Comparison of ENCODE assay signal across 1 cellular context in genomic region chr11:125592305-125593112, GRCh38.
A peak's percentile ranks its signal among the peaks of the same experiment; 100 is the strongest.
TF ChIP-seq lines count a peak whose summit lies in the region.

Gene STT3A (plus strand): TSS chr11:125592852. CDS start chr11:125595916, 3,064 bp downstream.

TF ChIP-seq in HepG2, 621 proteins besides CTCF, POLR2A, EP300 and RAD21 (continued from another document and continues in another):
- no peak for TF ChIP-seq PRDM15 (CRISPR knock-in tag; IDR thresholded peaks at IDR 0.05)
- TF ChIP-seq NR1H2 (CRISPR knock-in tag; IDR thresholded peaks at IDR 0.05; ENCODE audit: borderline replicate concordance, low read depth), result no peak
- TF ChIP-seq KIAA2018 (CRISPR knock-in tag; IDR thresholded peaks at IDR 0.05; ENCODE audit: borderline replicate concordance), result no peak
- peak; percentile 95 for TF ChIP-seq SOX13 (IDR thresholded peaks at IDR 0.05)
- TF ChIP-seq SOX13 (CRISPR knock-in tag; conservative IDR thresholded peaks at IDR 0.05 in 1 of 2, IDR thresholded peaks at IDR 0.05 in 1 of 2), result peak in 1 of 2 experiments; percentile 19; a peak in 1 of 4 replicates
- peak; percentile 87 for TF ChIP-seq GABPB1 (CRISPR knock-in tag; IDR thresholded peaks at IDR 0.05)
- TF ChIP-seq HDAC2 (CRISPR knock-in tag; IDR thresholded peaks at IDR 0.05), result no peak
- TF ChIP-seq ZNF781 (CRISPR knock-in tag; IDR thresholded peaks at IDR 0.05; ENCODE audit: borderline replicate concordance, not compliant biosample characterization), result peak; percentile 47
- 0 out of 2 replicates have a peak, but pooled peaks have one; percentile 15 for TF ChIP-seq ZMYM2 (CRISPR knock-in tag; IDR thresholded peaks at IDR 0.05)
- TF ChIP-seq ZNF724P (CRISPR knock-in tag; IDR thresholded peaks at IDR 0.05; ENCODE audit: borderline replicate concordance), result no peak
- TF ChIP-seq TRIM22 (IDR thresholded peaks at IDR 0.05), result no peak
- no peak for TF ChIP-seq ZNF101 (CRISPR knock-in tag; IDR thresholded peaks at IDR 0.05; ENCODE audit: borderline replicate concordance, low read depth)
- TF ChIP-seq ZNF652 (CRISPR knock-in tag; IDR thresholded peaks at IDR 0.05; ENCODE audit: borderline replicate concordance, low read depth), result no peak
- TF ChIP-seq ZNF549 (CRISPR knock-in tag; IDR thresholded peaks at IDR 0.05), result no peak
- TF ChIP-seq ZNF337 (CRISPR knock-in tag; IDR thresholded peaks at IDR 0.05; ENCODE audit: borderline replicate concordance, low read depth), result no peak
- TF ChIP-seq ZNF770 (CRISPR knock-in tag; IDR thresholded peaks at IDR 0.05), result peak; percentile 36
- TF ChIP-seq MAX (IDR thresholded peaks at IDR 0.05), result peak; percentile 89
- TF ChIP-seq POLR2G (IDR thresholded peaks at IDR 0.05; ENCODE audit: low read depth, low read length), result peak; percentile 84
- TF ChIP-seq CSRNP2 (CRISPR knock-in tag; conservative IDR thresholded peaks at IDR 0.05; ENCODE audit: low read depth), result no peak
- TF ChIP-seq SIN3A (IDR thresholded peaks at IDR 0.05; ENCODE audit: borderline replicate concordance, low read depth, low read length), result peak; percentile 71; the same call in 1 of the 2 replicates
- TF ChIP-seq ZC3H4 (CRISPR knock-in tag; IDR thresholded peaks at IDR 0.05; ENCODE audit: borderline replicate concordance), result no peak
- peak; percentile 69 for TF ChIP-seq KMT2B (CRISPR knock-in tag; IDR thresholded peaks at IDR 0.05)
- 0 out of 2 replicates have a peak, but pooled peaks have one; percentile 64 for TF ChIP-seq BRF2 (CRISPR knock-in tag; IDR thresholded peaks at IDR 0.05)
- TF ChIP-seq REL (CRISPR knock-in tag; conservative IDR thresholded peaks at IDR 0.05), result 0 out of 2 replicates have a peak, but pooled peaks have one; percentile 33
- no peak for TF ChIP-seq JDP2 (CRISPR knock-in tag; IDR thresholded peaks at IDR 0.05; ENCODE audit: borderline replicate concordance)
- peak; percentile 24 for TF ChIP-seq KMT2A (CRISPR knock-in tag; IDR thresholded peaks at IDR 0.05)
- no peak for TF ChIP-seq GPBP1L1 (CRISPR knock-in tag; IDR thresholded peaks at IDR 0.05)
- TF ChIP-seq ZMAT3 (CRISPR knock-in tag; conservative IDR thresholded peaks at IDR 0.05), result peak; percentile 61; the same call in 1 of the 2 replicates
- peak; percentile 94 for TF ChIP-seq TFDP2 (CRISPR knock-in tag; IDR thresholded peaks at IDR 0.05)
- peak; percentile 91; the same call in 1 of the 2 replicates for TF ChIP-seq PCBP1 (IDR thresholded peaks at IDR 0.05; ENCODE audit: borderline replicate concordance, low read depth, low read length)
- TF ChIP-seq PBX2 (CRISPR knock-in tag; IDR thresholded peaks at IDR 0.05), result peak; percentile 99
- no peak for TF ChIP-seq SMARCC2 (IDR thresholded peaks at IDR 0.05)
